Comparison of ENCODE assay signal across 8 cellular contexts in the genomic region with DNA sequence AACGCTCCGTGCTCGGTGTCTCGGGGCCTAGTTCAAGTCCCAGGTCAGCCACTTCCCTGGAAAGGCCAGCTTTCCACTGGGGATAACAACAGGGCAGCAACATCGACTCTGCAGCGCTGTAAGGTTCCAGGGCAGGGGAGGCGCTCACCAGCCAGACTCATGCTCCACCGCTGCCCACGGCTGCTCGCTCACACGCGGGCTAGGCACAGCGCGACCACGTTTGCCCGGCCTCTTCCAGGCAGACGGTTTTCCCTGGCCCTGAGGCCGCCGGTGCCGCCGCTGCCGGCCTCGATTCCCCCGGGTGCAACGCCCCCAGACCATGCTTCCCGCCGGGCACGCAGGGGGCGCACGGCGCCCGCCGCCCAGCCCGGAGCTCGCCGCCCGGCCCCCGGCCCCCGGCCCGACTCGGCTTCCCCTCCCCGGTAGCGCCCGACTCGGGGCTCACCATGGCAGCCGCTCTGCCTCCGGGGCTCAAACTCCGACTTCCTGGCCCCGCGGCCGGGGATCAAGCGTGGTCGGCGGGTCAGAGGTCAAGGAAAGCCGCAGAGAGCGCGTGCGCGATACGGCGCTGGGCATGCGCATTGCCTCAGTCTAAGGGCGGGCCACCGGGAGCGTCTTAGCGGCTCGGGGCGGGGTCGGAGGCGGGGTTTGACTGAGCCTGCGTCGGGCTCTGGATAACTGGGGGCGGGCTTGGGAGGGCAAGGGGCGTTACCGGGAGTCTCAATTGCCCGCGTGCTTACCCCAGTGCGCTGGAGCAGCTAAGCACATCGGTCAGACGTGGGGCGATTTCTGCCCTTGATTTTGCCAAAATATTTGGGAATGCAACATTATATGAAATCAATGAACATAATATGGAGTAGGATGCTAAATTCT. TPM values are rescaled to one million over a fixed set of nuclear protein-coding genes. Genes with fewer than 3 reads are reported as not detected.
DNase-seq lines count a peak whose midpoint lies in the region; ATAC-seq and TF ChIP-seq lines count a peak whose summit lies in the region.

A gene (minus strand): TSS at position 535 of the 873 bp plus-strand sequence. CDS start 87 bp downstream, at position 448.

- no peak within 1 kb of the TSS for H3K56ac ChIP-seq in H9 (ENCODE audit: insufficient read length, low read depth, low read length)

- peak; percentile 95 for ATAC-seq in stimulated activated naive CD8-positive, alpha-beta T cell treated with anti-CD3 and anti-CD28 coated beads, Interleukin-15, amount 100 ng/mL, for 72 hours

- peak within 1 kb of the TSS; percentile 77 to 98 (median 97) for H3K27ac Mint-ChIP-seq in H9
- H3K27ac Mint-ChIP-seq in nephron progenitor cell, result peak within 1 kb of the TSS; percentile 95
- H3K27ac Mint-ChIP-seq in stimulated activated naive CD8-positive, alpha-beta T cell treated with anti-CD3 and anti-CD28 coated beads, Interleukin-15, amount 100 ng/mL, for 72 hours, result peak within 1 kb of the TSS; percentile 96 to 98

- no peak within 1 kb of the TSS for H4K5ac ChIP-seq in H9 (ENCODE audit: insufficient read length, low read depth, low read length)

- H3K9me3 Mint-ChIP-seq in H9 (peaks cover 0 to 2% of the 10 kb centered on the region in 2 experiments; a peak in 3 of 5 replicates), nephron progenitor cell (no peaks in the 10 kb centered on the region)
- H3K9me3 Mint-ChIP-seq in stimulated activated naive CD8-positive, alpha-beta T cell treated with anti-CD3 and anti-CD28 coated beads, Interleukin-15, amount 100 ng/mL, for 72 hours, result no peaks in the 10 kb centered on the region

- no peaks in the 10 kb centered on the region for H3K9me3 ChIP-seq in H9 (ENCODE audit: control insufficient read depth, low read depth, low read length)

- no peak within 1 kb of the TSS for H2BK120ac ChIP-seq in H9 (ENCODE audit: low read depth, low read length, poor library complexity, severe bottlenecking)

- H3K79me2 ChIP-seq in H9 (ENCODE audit: insufficient read depth, low read length), result peaks cover 14% of the 10 kb centered on the region; the same call in 1 of the 2 replicates

- H3K18ac ChIP-seq in H9 (ENCODE audit: insufficient read length, low read depth, low read length), result peak within 1 kb of the TSS; percentile 36

- no CpG with 5 or more reads among the region's 81 CpGs for WGBS in H9 (ENCODE audit: extremely low coverage, insufficient read length, low lambda C conversion rate)

- H3T11ph ChIP-seq in H9 (ENCODE audit: low read length), result no peak within 1 kb of the TSS

- H3K4me2 ChIP-seq in H9 (ENCODE audit: insufficient read depth, insufficient read length, low read length), result peak within 1 kb of the TSS; percentile 58

- H3K27me3 Mint-ChIP-seq in H9 (ENCODE audit: low read depth) (no peaks in the 10 kb centered on the region), nephron progenitor cell (ENCODE audit: low read depth, poor library complexity) (peaks cover 7% of the 10 kb centered on the region)
- no peaks in the 10 kb centered on the region for H3K27me3 Mint-ChIP-seq in stimulated activated naive CD8-positive, alpha-beta T cell treated with anti-CD3 and anti-CD28 coated beads, Interleukin-15, amount 100 ng/mL, for 72 hours

- TF ChIP-seq POLR2A in Raji (IDR thresholded peaks at IDR 0.05; ENCODE audit: insufficient read depth, low read depth, low read length), result peak; percentile 84

- no peak within 1 kb of the TSS for H4K91ac ChIP-seq in H9 (ENCODE audit: insufficient read length, low read depth, low read length)

- H3K23me2 ChIP-seq in H9 (ENCODE audit: insufficient read length, low read depth, low read length, poor library complexity, severe bottlenecking), result no peaks in the 10 kb centered on the region

- H4K8ac ChIP-seq in H9 (replicated peaks; ENCODE audit: insufficient read length, low read depth, low read length), result no peak within 1 kb of the TSS

- no peak within 1 kb of the TSS for H2BK15ac ChIP-seq in H9 (ENCODE audit: low read depth, low read length)

- no peak for TF ChIP-seq CTCF in H9 (conservative IDR thresholded peaks at IDR 0.05)
- no peak for TF ChIP-seq CTCF in nephron progenitor cell (IDR thresholded peaks at IDR 0.05)

- no peak within 1 kb of the TSS for H2AFZ ChIP-seq in H9 (ENCODE audit: low read length)

- H2AK5ac ChIP-seq in H9 (ENCODE audit: insufficient read length, low read length), result no peak within 1 kb of the TSS

- H3K14ac ChIP-seq in H9 (ENCODE audit: insufficient read depth, low read length), result peak within 1 kb of the TSS; percentile 83

- H2BK12ac ChIP-seq in H9 (ENCODE audit: insufficient read length, low read depth, low read length), result no peak within 1 kb of the TSS

- H3K9ac ChIP-seq in H9 (ENCODE audit: extremely low read depth, insufficient read length, low read length), result peak within 1 kb of the TSS; percentile 74

- H3K4me1 ChIP-seq in H9 (ENCODE audit: insufficient read depth, low read length), result no peaks in the 10 kb centered on the region

- no peaks in the 10 kb centered on the region for H4K20me1 ChIP-seq in H9 (ENCODE audit: control insufficient read depth, insufficient read depth, insufficient read length)

- DNase-seq in ELR (ENCODE audit: low read depth) (peak; percentile 94), H9 (peak; percentile 98), M059J (ENCODE audit: low read depth) (peak; percentile 91), fibroblast of the conjunctiva (ENCODE audit: low read depth) (peak; percentile 90), nephron progenitor cell (peak; percentile 100)
- DNase-seq in activated T-helper 9 cell treated with anti-CD3 and anti-CD28 coated beads, Interleukin-2, amount 50 U/mL, for 16 hours (ENCODE audit: low read depth), result peak; percentile 97
- peak; percentile 98 for DNase-seq in stimulated activated naive CD8-positive, alpha-beta T cell treated with anti-CD3 and anti-CD28 coated beads, Interleukin-15, amount 100 ng/mL, for 72 hours

- H3K23ac ChIP-seq in H9 (ENCODE audit: insufficient read length, low read depth, low read length), result no peak within 1 kb of the TSS

- H3K4me3 Mint-ChIP-seq in H9, result peak within 1 kb of the TSS; percentile 97 to 98
- H3K4me3 Mint-ChIP-seq in nephron progenitor cell, result peak within 1 kb of the TSS; percentile 90
- H3K4me3 Mint-ChIP-seq in stimulated activated naive CD8-positive, alpha-beta T cell treated with anti-CD3 and anti-CD28 coated beads, Interleukin-15, amount 100 ng/mL, for 72 hours, result peak within 1 kb of the TSS; percentile 93 to 96

- no peak within 1 kb of the TSS for H2BK5ac ChIP-seq in H9 (ENCODE audit: insufficient read length, low read length)

- H3K79me1 ChIP-seq in H9 (ENCODE audit: insufficient read depth, low read depth, low read length, poor library complexity, severe bottlenecking), result peaks cover 7% of the 10 kb centered on the region

- peaks cover 6% of the 10 kb centered on the region in 2 experiments for H3K4me1 Mint-ChIP-seq in H9
- H3K4me1 Mint-ChIP-seq in nephron progenitor cell, result peaks cover 37% of the 10 kb centered on the region
- peaks cover 35% of the 10 kb centered on the region for H3K4me1 Mint-ChIP-seq in stimulated activated naive CD8-positive, alpha-beta T cell treated with anti-CD3 and anti-CD28 coated beads, Interleukin-15, amount 100 ng/mL, for 72 hours

- H3K4ac ChIP-seq in H9 (ENCODE audit: low read depth, low read length), result no peak within 1 kb of the TSS

- no peak within 1 kb of the TSS for H3K27ac ChIP-seq in H9 (ENCODE audit: insufficient read length, low read depth, low read length)

- H2BK20ac ChIP-seq in H9 (ENCODE audit: low read depth, low read length, poor library complexity, severe bottlenecking), result no peak within 1 kb of the TSS

- H3K27me3 ChIP-seq in H9 (ENCODE audit: insufficient read depth, low read length), result no peaks in the 10 kb centered on the region

- H3K36me3 Mint-ChIP-seq in H9 (ENCODE audit: insufficient read depth in 1 of 3, low read depth in 3 of 3), result peaks cover 6 to 13% (median 9%) of the 10 kb centered on the region in 3 experiments
- H3K36me3 Mint-ChIP-seq in nephron progenitor cell (ENCODE audit: low read depth), result peaks cover 4% of the 10 kb centered on the region

RNA-seq across cellular contexts. Expression of the gene that starts here (rescaled TPM):
- 80.4 and 81.8 TPM in 2 replicates for total RNA-seq in H9 (2021)
- total RNA-seq in M059J (2014; rRNA removed; shearing (Covaris generic)), result 38.6 and 61.5 TPM in 2 replicates
